1 cellular context compared by ENCODE assay signal in genomic region chr14:22871962-22872832, GRCh38.
TF ChIP-seq lines count a peak whose summit lies in the region.

No MANE protein-coding gene starts in this region.

TF ChIP-seq in K562, 482 proteins besides CTCF, POLR2A, EP300 and RAD21 (continues in another document):
- TF ChIP-seq, protein P1, sequence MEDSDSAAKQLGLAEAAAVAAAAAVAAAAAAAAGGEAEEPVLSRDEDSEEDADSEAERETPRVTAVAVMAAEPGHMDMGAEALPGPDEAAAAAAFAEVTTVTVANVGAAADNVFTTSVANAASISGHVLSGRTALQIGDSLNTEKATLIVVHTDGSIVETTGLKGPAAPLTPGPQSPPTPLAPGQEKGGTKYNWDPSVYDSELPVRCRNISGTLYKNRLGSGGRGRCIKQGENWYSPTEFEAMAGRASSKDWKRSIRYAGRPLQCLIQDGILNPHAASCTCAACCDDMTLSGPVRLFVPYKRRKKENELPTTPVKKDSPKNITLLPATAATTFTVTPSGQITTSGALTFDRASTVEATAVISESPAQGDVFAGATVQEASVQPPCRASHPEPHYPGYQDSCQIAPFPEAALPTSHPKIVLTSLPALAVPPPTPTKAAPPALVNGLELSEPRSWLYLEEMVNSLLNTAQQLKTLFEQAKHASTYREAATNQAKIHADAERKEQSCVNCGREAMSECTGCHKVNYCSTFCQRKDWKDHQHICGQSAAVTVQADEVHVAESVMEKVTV (CRISPR knock-in tag; IDR thresholded peaks at IDR 0.05): peak; percentile 58
- no peak for TF ChIP-seq STAT6 (CRISPR knock-in tag; IDR thresholded peaks at IDR 0.05)
- TF ChIP-seq ZNF75A (CRISPR knock-in tag; IDR thresholded peaks at IDR 0.05): peak; percentile 19; the same call in 1 of the 2 replicates
- TF ChIP-seq SAP30 (IDR thresholded peaks at IDR 0.05; ENCODE audit: borderline replicate concordance, insufficient read depth, low read depth, low read length, poor library complexity, severe bottlenecking): no peak
- no peak for TF ChIP-seq HNRNPUL1 (IDR thresholded peaks at IDR 0.05; ENCODE audit: low read length)
- TF ChIP-seq ZNF316 (IDR thresholded peaks at IDR 0.05): no peak
- 0 out of 2 replicates have a peak, but pooled peaks have one; percentile 28 for TF ChIP-seq ZNF583 (CRISPR knock-in tag; IDR thresholded peaks at IDR 0.05)
- TF ChIP-seq, protein P2, sequence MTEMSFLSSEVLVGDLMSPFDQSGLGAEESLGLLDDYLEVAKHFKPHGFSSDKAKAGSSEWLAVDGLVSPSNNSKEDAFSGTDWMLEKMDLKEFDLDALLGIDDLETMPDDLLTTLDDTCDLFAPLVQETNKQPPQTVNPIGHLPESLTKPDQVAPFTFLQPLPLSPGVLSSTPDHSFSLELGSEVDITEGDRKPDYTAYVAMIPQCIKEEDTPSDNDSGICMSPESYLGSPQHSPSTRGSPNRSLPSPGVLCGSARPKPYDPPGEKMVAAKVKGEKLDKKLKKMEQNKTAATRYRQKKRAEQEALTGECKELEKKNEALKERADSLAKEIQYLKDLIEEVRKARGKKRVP (CRISPR knock-in tag; IDR thresholded peaks at IDR 0.05): 0 out of 2 replicates have a peak, but pooled peaks have one; percentile 29
- TF ChIP-seq ZNF511 (CRISPR knock-in tag; IDR thresholded peaks at IDR 0.05): no peak
- TF ChIP-seq CEBPG (CRISPR knock-in tag; IDR thresholded peaks at IDR 0.05): no peak
- TF ChIP-seq CEBPG (tag; conservative IDR thresholded peaks at IDR 0.05 in 1 of 2, IDR thresholded peaks at IDR 0.05 in 1 of 2): no peak
- peak; percentile 3; the same call in 1 of the 2 replicates for TF ChIP-seq PHF8 (IDR thresholded peaks at IDR 0.05; ENCODE audit: borderline replicate concordance, low read length)
- no peak for TF ChIP-seq ZNF696 (CRISPR knock-in tag; conservative IDR thresholded peaks at IDR 0.05)
- peak; percentile 70 for TF ChIP-seq GABPA (tag; conservative IDR thresholded peaks at IDR 0.05; ENCODE audit: low read depth)
- no peak for TF ChIP-seq CBX2 (IDR thresholded peaks at IDR 0.05; ENCODE audit: insufficient read depth, low read length, poor library complexity, severe bottlenecking)
- TF ChIP-seq ZNF830 (CRISPR knock-in tag; IDR thresholded peaks at IDR 0.05): no peak
- TF ChIP-seq, protein P3, sequence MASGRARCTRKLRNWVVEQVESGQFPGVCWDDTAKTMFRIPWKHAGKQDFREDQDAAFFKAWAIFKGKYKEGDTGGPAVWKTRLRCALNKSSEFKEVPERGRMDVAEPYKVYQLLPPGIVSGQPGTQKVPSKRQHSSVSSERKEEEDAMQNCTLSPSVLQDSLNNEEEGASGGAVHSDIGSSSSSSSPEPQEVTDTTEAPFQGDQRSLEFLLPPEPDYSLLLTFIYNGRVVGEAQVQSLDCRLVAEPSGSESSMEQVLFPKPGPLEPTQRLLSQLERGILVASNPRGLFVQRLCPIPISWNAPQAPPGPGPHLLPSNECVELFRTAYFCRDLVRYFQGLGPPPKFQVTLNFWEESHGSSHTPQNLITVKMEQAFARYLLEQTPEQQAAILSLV (tag; IDR thresholded peaks at IDR 0.05): no peak
- no peak for TF ChIP-seq CREB3 (tag; conservative IDR thresholded peaks at IDR 0.05; ENCODE audit: low read depth)
- 0 out of 2 replicates have a peak, but pooled peaks have one; percentile 42 for TF ChIP-seq NBN (IDR thresholded peaks at IDR 0.05; ENCODE audit: low read depth)
- TF ChIP-seq FOSL1 (tag; conservative IDR thresholded peaks at IDR 0.05): peak; percentile 3; the same call in 1 of the 2 replicates
- no peak for TF ChIP-seq MYNN (IDR thresholded peaks at IDR 0.05)
- TF ChIP-seq MYNN (CRISPR knock-in tag; IDR thresholded peaks at IDR 0.05): no peak
- no peak for TF ChIP-seq RBM22 (IDR thresholded peaks at IDR 0.05; ENCODE audit: low read depth, low read length, poor library complexity, severe bottlenecking)
- no peak for TF ChIP-seq SRSF1 (IDR thresholded peaks at IDR 0.05; ENCODE audit: low read depth, low read length)
- TF ChIP-seq, protein P4, sequence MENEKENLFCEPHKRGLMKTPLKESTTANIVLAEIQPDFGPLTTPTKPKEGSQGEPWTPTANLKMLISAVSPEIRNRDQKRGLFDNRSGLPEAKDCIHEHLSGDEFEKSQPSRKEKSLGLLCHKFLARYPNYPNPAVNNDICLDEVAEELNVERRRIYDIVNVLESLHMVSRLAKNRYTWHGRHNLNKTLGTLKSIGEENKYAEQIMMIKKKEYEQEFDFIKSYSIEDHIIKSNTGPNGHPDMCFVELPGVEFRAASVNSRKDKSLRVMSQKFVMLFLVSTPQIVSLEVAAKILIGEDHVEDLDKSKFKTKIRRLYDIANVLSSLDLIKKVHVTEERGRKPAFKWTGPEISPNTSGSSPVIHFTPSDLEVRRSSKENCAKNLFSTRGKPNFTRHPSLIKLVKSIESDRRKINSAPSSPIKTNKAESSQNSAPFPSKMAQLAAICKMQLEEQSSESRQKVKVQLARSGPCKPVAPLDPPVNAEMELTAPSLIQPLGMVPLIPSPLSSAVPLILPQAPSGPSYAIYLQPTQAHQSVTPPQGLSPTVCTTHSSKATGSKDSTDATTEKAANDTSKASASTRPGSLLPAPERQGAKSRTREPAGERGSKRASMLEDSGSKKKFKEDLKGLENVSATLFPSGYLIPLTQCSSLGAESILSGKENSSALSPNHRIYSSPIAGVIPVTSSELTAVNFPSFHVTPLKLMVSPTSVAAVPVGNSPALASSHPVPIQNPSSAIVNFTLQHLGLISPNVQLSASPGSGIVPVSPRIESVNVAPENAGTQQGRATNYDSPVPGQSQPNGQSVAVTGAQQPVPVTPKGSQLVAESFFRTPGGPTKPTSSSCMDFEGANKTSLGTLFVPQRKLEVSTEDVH (IDR thresholded peaks at IDR 0.05; ENCODE audit: low read depth, partially characterized antibody): peak; percentile 10
- TF ChIP-seq, protein P5, sequence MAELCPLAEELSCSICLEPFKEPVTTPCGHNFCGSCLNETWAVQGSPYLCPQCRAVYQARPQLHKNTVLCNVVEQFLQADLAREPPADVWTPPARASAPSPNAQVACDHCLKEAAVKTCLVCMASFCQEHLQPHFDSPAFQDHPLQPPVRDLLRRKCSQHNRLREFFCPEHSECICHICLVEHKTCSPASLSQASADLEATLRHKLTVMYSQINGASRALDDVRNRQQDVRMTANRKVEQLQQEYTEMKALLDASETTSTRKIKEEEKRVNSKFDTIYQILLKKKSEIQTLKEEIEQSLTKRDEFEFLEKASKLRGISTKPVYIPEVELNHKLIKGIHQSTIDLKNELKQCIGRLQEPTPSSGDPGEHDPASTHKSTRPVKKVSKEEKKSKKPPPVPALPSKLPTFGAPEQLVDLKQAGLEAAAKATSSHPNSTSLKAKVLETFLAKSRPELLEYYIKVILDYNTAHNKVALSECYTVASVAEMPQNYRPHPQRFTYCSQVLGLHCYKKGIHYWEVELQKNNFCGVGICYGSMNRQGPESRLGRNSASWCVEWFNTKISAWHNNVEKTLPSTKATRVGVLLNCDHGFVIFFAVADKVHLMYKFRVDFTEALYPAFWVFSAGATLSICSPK (IDR thresholded peaks at IDR 0.05; ENCODE audit: borderline replicate concordance): no peak
- TF ChIP-seq ZNF785 (CRISPR knock-in tag; IDR thresholded peaks at IDR 0.05): no peak
- TF ChIP-seq, protein P6, sequence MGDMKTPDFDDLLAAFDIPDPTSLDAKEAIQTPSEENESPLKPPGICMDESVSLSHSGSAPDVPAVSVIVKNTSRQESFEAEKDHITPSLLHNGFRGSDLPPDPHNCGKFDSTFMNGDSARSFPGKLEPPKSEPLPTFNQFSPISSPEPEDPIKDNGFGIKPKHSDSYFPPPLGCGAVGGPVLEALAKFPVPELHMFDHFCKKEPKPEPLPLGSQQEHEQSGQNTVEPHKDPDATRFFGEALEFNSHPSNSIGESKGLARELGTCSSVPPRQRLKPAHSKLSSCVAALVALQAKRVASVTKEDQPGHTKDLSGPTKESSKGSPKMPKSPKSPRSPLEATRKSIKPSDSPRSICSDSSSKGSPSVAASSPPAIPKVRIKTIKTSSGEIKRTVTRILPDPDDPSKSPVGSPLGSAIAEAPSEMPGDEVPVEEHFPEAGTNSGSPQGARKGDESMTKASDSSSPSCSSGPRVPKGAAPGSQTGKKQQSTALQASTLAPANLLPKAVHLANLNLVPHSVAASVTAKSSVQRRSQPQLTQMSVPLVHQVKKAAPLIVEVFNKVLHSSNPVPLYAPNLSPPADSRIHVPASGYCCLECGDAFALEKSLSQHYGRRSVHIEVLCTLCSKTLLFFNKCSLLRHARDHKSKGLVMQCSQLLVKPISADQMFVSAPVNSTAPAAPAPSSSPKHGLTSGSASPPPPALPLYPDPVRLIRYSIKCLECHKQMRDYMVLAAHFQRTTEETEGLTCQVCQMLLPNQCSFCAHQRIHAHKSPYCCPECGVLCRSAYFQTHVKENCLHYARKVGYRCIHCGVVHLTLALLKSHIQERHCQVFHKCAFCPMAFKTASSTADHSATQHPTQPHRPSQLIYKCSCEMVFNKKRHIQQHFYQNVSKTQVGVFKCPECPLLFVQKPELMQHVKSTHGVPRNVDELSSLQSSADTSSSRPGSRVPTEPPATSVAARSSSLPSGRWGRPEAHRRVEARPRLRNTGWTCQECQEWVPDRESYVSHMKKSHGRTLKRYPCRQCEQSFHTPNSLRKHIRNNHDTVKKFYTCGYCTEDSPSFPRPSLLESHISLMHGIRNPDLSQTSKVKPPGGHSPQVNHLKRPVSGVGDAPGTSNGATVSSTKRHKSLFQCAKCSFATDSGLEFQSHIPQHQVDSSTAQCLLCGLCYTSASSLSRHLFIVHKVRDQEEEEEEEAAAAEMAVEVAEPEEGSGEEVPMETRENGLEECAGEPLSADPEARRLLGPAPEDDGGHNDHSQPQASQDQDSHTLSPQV (IDR thresholded peaks at IDR 0.05): no peak; the same call in 1 of the 2 replicates
- TF ChIP-seq HBP1 (CRISPR knock-in tag; IDR thresholded peaks at IDR 0.05): no peak
- peak; percentile 61 for TF ChIP-seq CCNT2 (IDR thresholded peaks at IDR 0.05; ENCODE audit: borderline replicate concordance, extremely low read depth, insufficient read length, low read depth, low read length)
- TF ChIP-seq ZNF3 (CRISPR knock-in tag; IDR thresholded peaks at IDR 0.05): no peak
- TF ChIP-seq, protein P7, sequence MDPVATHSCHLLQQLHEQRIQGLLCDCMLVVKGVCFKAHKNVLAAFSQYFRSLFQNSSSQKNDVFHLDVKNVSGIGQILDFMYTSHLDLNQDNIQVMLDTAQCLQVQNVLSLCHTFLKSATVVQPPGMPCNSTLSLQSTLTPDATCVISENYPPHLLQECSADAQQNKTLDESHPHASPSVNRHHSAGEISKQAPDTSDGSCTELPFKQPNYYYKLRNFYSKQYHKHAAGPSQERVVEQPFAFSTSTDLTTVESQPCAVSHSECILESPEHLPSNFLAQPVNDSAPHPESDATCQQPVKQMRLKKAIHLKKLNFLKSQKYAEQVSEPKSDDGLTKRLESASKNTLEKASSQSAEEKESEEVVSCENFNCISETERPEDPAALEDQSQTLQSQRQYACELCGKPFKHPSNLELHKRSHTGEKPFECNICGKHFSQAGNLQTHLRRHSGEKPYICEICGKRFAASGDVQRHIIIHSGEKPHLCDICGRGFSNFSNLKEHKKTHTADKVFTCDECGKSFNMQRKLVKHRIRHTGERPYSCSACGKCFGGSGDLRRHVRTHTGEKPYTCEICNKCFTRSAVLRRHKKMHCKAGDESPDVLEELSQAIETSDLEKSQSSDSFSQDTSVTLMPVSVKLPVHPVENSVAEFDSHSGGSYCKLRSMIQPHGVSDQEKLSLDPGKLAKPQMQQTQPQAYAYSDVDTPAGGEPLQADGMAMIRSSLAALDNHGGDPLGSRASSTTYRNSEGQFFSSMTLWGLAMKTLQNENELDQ (CRISPR knock-in tag; IDR thresholded peaks at IDR 0.05; ENCODE audit: borderline replicate concordance): no peak
- TF ChIP-seq KHSRP (IDR thresholded peaks at IDR 0.05): no peak
- TF ChIP-seq SAFB2 (IDR thresholded peaks at IDR 0.05; ENCODE audit: borderline replicate concordance, low read depth, low read length, severe bottlenecking): no peak
- no peak for TF ChIP-seq SIX5 (IDR thresholded peaks at IDR 0.05; ENCODE audit: borderline replicate concordance in 1 of 2, insufficient read depth in 1 of 2, low read depth in 1 of 2, low read length in 2 of 2)
